In genomic region chr4:107183155-107183774, GRCh38 we compare ENCODE assay signal across 8 cellular contexts.
DNase-seq lines count a peak whose midpoint lies in the region; ATAC-seq, FAIRE-seq and TF ChIP-seq lines count a peak whose summit lies in the region.

No MANE protein-coding gene starts in this region.

- no peaks in the 10 kb centered on the region for H3K27me3 Mint-ChIP-seq in activated CD4-positive, alpha-beta T cell treated with anti-CD3 and anti-CD28 coated beads, Interleukin-2, amount 10 ng/mL, durations not matched to agents 24 days and 14 days
- H3K27me3 Mint-ChIP-seq in mesothelial cell of epicardium (ENCODE audit: low read depth) = no peaks in the 10 kb centered on the region

- intact Hi-C loops in activated CD4-positive, alpha-beta T cell treated with anti-CD3 and anti-CD28 coated beads, Interleukin-2, amount 10 ng/mL, durations not matched to agents 24 days and 14 days (cut with micrococcal nuclease) = no loop called here

- no peak overlapping the region for H3K4me3 Mint-ChIP-seq in activated CD4-positive, alpha-beta T cell treated with anti-CD3 and anti-CD28 coated beads, Interleukin-2, amount 10 ng/mL, durations not matched to agents 24 days and 14 days
- no peak overlapping the region for H3K4me3 Mint-ChIP-seq in mesothelial cell of epicardium

- peak; percentile 99 for ATAC-seq in GM21529 (IDR thresholded peaks at IDR 0.05; ENCODE audit: unreplicated experiment)

- FAIRE-seq in endometrium (lab: Jason Lieb, UNC) = peak; percentile 4

- peak; percentile 62 for TF ChIP-seq CTCF in mesothelial cell of epicardium (IDR thresholded peaks at IDR 0.05; ENCODE audit: unreplicated experiment)

- H3K9me3 Mint-ChIP-seq in activated CD4-positive, alpha-beta T cell treated with anti-CD3 and anti-CD28 coated beads, Interleukin-2, amount 10 ng/mL, durations not matched to agents 24 days and 14 days = no peaks in the 10 kb centered on the region
- H3K9me3 Mint-ChIP-seq in mesothelial cell of epicardium = peaks cover 4% of the 10 kb centered on the region

- H3K36me3 Mint-ChIP-seq in activated CD4-positive, alpha-beta T cell treated with anti-CD3 and anti-CD28 coated beads, Interleukin-2, amount 10 ng/mL, durations not matched to agents 24 days and 14 days (ENCODE audit: low read depth) = no peaks in the 10 kb centered on the region
- H3K36me3 Mint-ChIP-seq in mesothelial cell of epicardium = no peaks in the 10 kb centered on the region

- peak; percentile 65 for DNase-seq in activated CD4-positive, alpha-beta T cell treated with anti-CD3 and anti-CD28 coated beads, Interleukin-2, amount 10 ng/mL, durations not matched to agents 24 days and 14 days
- no peak for DNase-seq in activated CD4-positive, alpha-beta T cell treated with anti-CD3 and anti-CD28 coated beads for 1 hour
- DNase-seq in HK-2 (ENCODE audit: unreplicated experiment) (peak; percentile 6), RKO (ENCODE audit: low spot score) (peak; percentile 78), mesothelial cell of epicardium (ENCODE audit: low spot score in 2 of 2, unreplicated experiment in 2 of 2) (no peak), OCI-M2 (lab: John Stamatoyannopoulos, UW; ENCODE audit: unreplicated experiment) (no peak)

- H3K27ac Mint-ChIP-seq in activated CD4-positive, alpha-beta T cell treated with anti-CD3 and anti-CD28 coated beads, Interleukin-2, amount 10 ng/mL, durations not matched to agents 24 days and 14 days = no peak overlapping the region
- no peak overlapping the region for H3K27ac Mint-ChIP-seq in mesothelial cell of epicardium

- H3K4me1 Mint-ChIP-seq in activated CD4-positive, alpha-beta T cell treated with anti-CD3 and anti-CD28 coated beads, Interleukin-2, amount 10 ng/mL, durations not matched to agents 24 days and 14 days = no peaks in the 10 kb centered on the region
- peaks cover 21% of the 10 kb centered on the region for H3K4me1 Mint-ChIP-seq in mesothelial cell of epicardium

Comparison
In these comparisons a context has a peak if more than half of its experiments do, and no peak if none do; other contexts are left out.
1. DNase-seq: peak in activated CD4-positive, alpha-beta T cell treated with anti-CD3 and anti-CD28 coated beads, Interleukin-2, amount 10 ng/mL, durations not matched to agents 24 days and 14 days (single experiment), HK-2 (single experiment) and RKO (single experiment); none in activated CD4-positive, alpha-beta T cell treated with anti-CD3 and anti-CD28 coated beads for 1 hour (single experiment), mesothelial cell of epicardium (0 of 2) and OCI-M2 (single experiment).